6 cellular contexts compared by ENCODE assay signal in the genomic region with DNA sequence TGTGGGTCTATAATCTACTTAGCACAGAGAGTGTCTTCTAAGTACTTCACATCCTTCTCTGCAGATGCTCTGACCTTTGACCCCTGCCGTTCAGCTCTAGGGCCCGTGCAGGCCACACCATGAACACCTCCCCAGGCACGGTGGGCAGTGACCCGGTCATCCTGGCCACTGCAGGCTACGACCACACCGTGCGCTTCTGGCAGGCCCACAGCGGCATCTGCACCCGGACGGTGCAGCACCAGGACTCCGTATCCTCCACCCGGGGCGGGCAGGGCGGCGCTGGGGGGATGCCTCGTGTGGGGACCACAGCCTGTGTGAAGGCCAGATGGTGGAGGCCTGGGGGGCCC. TPM values are rescaled to one million over a fixed set of nuclear protein-coding genes. Genes with fewer than 3 reads are reported as not detected.
DNase-seq lines count a peak whose midpoint lies in the region; ATAC-seq and TF ChIP-seq lines count a peak whose summit lies in the region.

No MANE protein-coding gene starts in this region.

- H3K27ac ChIP-seq in AG04450 (ENCODE audit: low read depth, low read length) (no peak overlapping the region), body of pancreas (peak overlapping the region; percentile 94 to 99 (median 96)), neural cell (ENCODE audit: low read length) (peak overlapping the region; percentile 91)

- ATAC-seq in HG02588 (IDR thresholded peaks at IDR 0.05; ENCODE audit: unreplicated experiment) (peak; percentile 6), body of pancreas (peak; percentile 2), GM18520 (IDR thresholded peaks at IDR 0.05; ENCODE audit: unreplicated experiment) (no peak)

- H3K36me3 ChIP-seq in body of pancreas (replicated peaks in 1 of 2; ENCODE audit: insufficient read depth in 1 of 2, low read depth in 2 of 2): peaks cover 0 to 18% of the 10 kb centered on the region in 2 donors
- peaks cover 6% of the 10 kb centered on the region for H3K36me3 ChIP-seq in neural cell (ENCODE audit: insufficient read depth, low read length)

- H3K9me3 ChIP-seq in AG04450 (ENCODE audit: control insufficient read depth, insufficient read depth, low read length): peaks cover 3% of the 10 kb centered on the region; the same call in 1 of the 2 replicates
- H3K9me3 ChIP-seq in body of pancreas: no peaks in the 10 kb centered on the region
- no peaks in the 10 kb centered on the region for H3K9me3 ChIP-seq in neural cell (ENCODE audit: low read length)

- intact Hi-C loops in body of pancreas (cut with DNase I): no loop called here

- DNase-seq in AG04450 (ENCODE audit: low read depth, low spot score): no peak
- no peak for DNase-seq in body of pancreas
- DNase-seq in NCI-H1417 treated with DMSO at 0.1 percent for 48 hours (lab: John Stamatoyannopoulos, UW): no peak

- POLR2A ChIA-PET in AG04450 (lab: Yijun Ruan, JAX): interaction anchor here (0.6 to 1.8 kb wide), 5 partner anchors 9 to 263 kb away, joined by 3 to 13 read pairs (median 5); a partner anchor contains a TSS

- H3K4me2 ChIP-seq in neural cell (ENCODE audit: low read length): peak overlapping the region; percentile 90

- H3F3A ChIP-seq in neural cell (ENCODE audit: insufficient read depth, low read length, poor library complexity, severe bottlenecking): no peaks in the 10 kb centered on the region

- H4K20me1 ChIP-seq in neural cell (ENCODE audit: insufficient read depth): no peaks in the 10 kb centered on the region

- CTCF ChIA-PET in AG04450 (lab: Charles Lee): interaction anchor here (0.7 to 1.0 kb wide), 2 partner anchors 45 to 139 kb away, joined by 3 to 20 read pairs; a partner anchor contains a TSS

- no peak for TF ChIP-seq POLR2A in body of pancreas (IDR thresholded peaks at IDR 0.05)

- TF ChIP-seq CTCF in AG04450 (IDR thresholded peaks at IDR 0.05; ENCODE audit: low read depth, low read length): no peak
- TF ChIP-seq CTCF in body of pancreas (IDR thresholded peaks at IDR 0.05): peak in 1 of 7 experiments; percentile 1
- TF ChIP-seq CTCF in neural cell (IDR thresholded peaks at IDR 0.05; ENCODE audit: poor library complexity, severe bottlenecking): no peak

- H2AFZ ChIP-seq in neural cell (ENCODE audit: low read depth, low read length): no peak overlapping the region

- peaks cover 19% of the 10 kb centered on the region for H3K4me1 ChIP-seq in body of pancreas

- 11% methylated on average over 16 of the region's 16 CpGs; no CpG with 5 or more reads in 1 of the 2 donors for WGBS in body of pancreas, 2 donors

- H3K9me2 ChIP-seq in neural cell (ENCODE audit: insufficient read depth, low read length): no peaks in the 10 kb centered on the region

- peaks cover 3% of the 10 kb centered on the region for H3K79me2 ChIP-seq in neural cell (replicated peaks; ENCODE audit: insufficient read depth, low read length)

- H3K4me3 ChIP-seq in AG04450 (ENCODE audit: low read depth, low read length): peak overlapping the region; percentile 95
- H3K4me3 ChIP-seq in body of pancreas: peak overlapping the region; percentile 67 to 88
- peak overlapping the region; percentile 84 for H3K4me3 ChIP-seq in neural cell (ENCODE audit: low read length)

- TF ChIP-seq RAD21 in neural cell (conservative IDR thresholded peaks at IDR 0.05): no peak

- H3K27me3 ChIP-seq in AG04450 (ENCODE audit: control insufficient read depth, insufficient read depth, low read length): no peaks in the 10 kb centered on the region
- no peaks in the 10 kb centered on the region for H3K27me3 ChIP-seq in body of pancreas
- H3K27me3 ChIP-seq in neural cell (ENCODE audit: insufficient read depth, low read depth, low read length): no peaks in the 10 kb centered on the region

- peak overlapping the region; percentile 96 for H3K9ac ChIP-seq in neural cell (ENCODE audit: low read length)

- TF ChIP-seq EP300 in neural cell (conservative IDR thresholded peaks at IDR 0.05; ENCODE audit: poor library complexity, severe bottlenecking): no peak

TF ChIP-seq in neural cell, 6 proteins besides CTCF, POLR2A, EP300 and RAD21:
- TF ChIP-seq, protein P1, sequence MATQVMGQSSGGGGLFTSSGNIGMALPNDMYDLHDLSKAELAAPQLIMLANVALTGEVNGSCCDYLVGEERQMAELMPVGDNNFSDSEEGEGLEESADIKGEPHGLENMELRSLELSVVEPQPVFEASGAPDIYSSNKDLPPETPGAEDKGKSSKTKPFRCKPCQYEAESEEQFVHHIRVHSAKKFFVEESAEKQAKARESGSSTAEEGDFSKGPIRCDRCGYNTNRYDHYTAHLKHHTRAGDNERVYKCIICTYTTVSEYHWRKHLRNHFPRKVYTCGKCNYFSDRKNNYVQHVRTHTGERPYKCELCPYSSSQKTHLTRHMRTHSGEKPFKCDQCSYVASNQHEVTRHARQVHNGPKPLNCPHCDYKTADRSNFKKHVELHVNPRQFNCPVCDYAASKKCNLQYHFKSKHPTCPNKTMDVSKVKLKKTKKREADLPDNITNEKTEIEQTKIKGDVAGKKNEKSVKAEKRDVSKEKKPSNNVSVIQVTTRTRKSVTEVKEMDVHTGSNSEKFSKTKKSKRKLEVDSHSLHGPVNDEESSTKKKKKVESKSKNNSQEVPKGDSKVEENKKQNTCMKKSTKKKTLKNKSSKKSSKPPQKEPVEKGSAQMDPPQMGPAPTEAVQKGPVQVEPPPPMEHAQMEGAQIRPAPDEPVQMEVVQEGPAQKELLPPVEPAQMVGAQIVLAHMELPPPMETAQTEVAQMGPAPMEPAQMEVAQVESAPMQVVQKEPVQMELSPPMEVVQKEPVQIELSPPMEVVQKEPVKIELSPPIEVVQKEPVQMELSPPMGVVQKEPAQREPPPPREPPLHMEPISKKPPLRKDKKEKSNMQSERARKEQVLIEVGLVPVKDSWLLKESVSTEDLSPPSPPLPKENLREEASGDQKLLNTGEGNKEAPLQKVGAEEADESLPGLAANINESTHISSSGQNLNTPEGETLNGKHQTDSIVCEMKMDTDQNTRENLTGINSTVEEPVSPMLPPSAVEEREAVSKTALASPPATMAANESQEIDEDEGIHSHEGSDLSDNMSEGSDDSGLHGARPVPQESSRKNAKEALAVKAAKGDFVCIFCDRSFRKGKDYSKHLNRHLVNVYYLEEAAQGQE (IDR thresholded peaks at IDR 0.05; ENCODE audit: borderline replicate concordance): no peak
- no peak for TF ChIP-seq EZH2 (IDR thresholded peaks at IDR 0.05; ENCODE audit: borderline replicate concordance, insufficient read depth, low read length, poor library complexity, severe bottlenecking)

RNA-seq across cellular contexts. Expression of a gene that starts 0.7 kb away (rescaled TPM):
- polyA plus RNA-seq in AG04450 (2011; rRNA removed) (41.1 and 55.1 TPM in 2 replicates), neural cell (13.5 and 34.2 TPM in 2 replicates)
- polyA minus RNA-seq in AG04450 (2011; rRNA and poly(A)+ RNA removed): 47.4 and 58.8 TPM in 2 replicates
- 10 to 100 TPM; 32.4 to 59.0 TPM for total RNA-seq in body of pancreas
- polyA minus RNA-seq in neural cell: 12.4 and 17.6 TPM in 2 replicates

RNA-seq across cellular contexts. Expression of a gene that starts 4.7 kb away (rescaled TPM):
- polyA plus RNA-seq in AG04450 (2011; rRNA removed) (0.26 and 0.37 TPM in 2 replicates), neural cell (39.2 and 43.6 TPM in 2 replicates)
- polyA minus RNA-seq in AG04450 (2011; rRNA and poly(A)+ RNA removed): 0.23 and 0.26 TPM in 2 replicates
- 1 to 10 TPM; 1.8 to 3.3 TPM for total RNA-seq in body of pancreas
- polyA minus RNA-seq in neural cell: 4.7 and 6.6 TPM in 2 replicates

RNA-seq across cellular contexts. Expression of a gene that starts 8.7 kb away (rescaled TPM):
- 3.6 and 4.8 TPM in 2 replicates for polyA plus RNA-seq in AG04450 (2011; rRNA removed)
- 1.9 and 2.0 TPM in 2 replicates for polyA minus RNA-seq in AG04450 (2011; rRNA and poly(A)+ RNA removed)
- total RNA-seq in body of pancreas: 10 to 100 TPM in 1 of 2 donors, 1 to 10 TPM in 1; 7.8 to 15.8 TPM
- polyA plus RNA-seq in neural cell: 42.2 and 44.1 TPM in 2 replicates
- polyA minus RNA-seq in neural cell: 18.5 and 20.5 TPM in 2 replicates

RNA-seq across cellular contexts. Expression of a gene that starts 9.5 kb away (rescaled TPM):
- 0.01 and 0.02 TPM in 2 replicates for polyA plus RNA-seq in AG04450 (2011; rRNA removed)
- polyA minus RNA-seq in AG04450 (2011; rRNA and poly(A)+ RNA removed): not detected in 2 replicates
- total RNA-seq in body of pancreas: under 1 TPM; 0.66 to 0.78 TPM
- 10.3 and 12.3 TPM in 2 replicates for polyA plus RNA-seq in neural cell
- 16.8 and 31.2 TPM in 2 replicates for polyA minus RNA-seq in neural cell

RNA-seq across cellular contexts. Expression of a gene that starts 17.5 kb away (rescaled TPM):
- polyA plus RNA-seq in AG04450 (2011; rRNA removed) (8.5 and 11.2 TPM in 2 replicates), neural cell (64.9 and 81.6 TPM in 2 replicates)
- polyA minus RNA-seq in AG04450 (2011; rRNA and poly(A)+ RNA removed): 6.9 and 7.3 TPM in 2 replicates
- 10 to 100 TPM; 22.3 to 48.1 TPM for total RNA-seq in body of pancreas
- 40.6 and 46.5 TPM in 2 replicates for polyA minus RNA-seq in neural cell

Comparison
In these comparisons a context has a peak if more than half of its experiments do, and no peak if none do; other contexts are left out.
1. RNA of a gene that starts 4.7 kb away (polyA plus RNA-seq): 39.2 to 43.6 TPM in neural cell; 0.26 to 0.37 TPM in AG04450; every median in the first group is over 10 times any median in the second.
2. Peak in every context shown above with its lines, with median percentiles within 50 percentile points of each other: H3K4me3 ChIP-seq.